ENCODE assay signal across 17 cellular contexts in genomic region chr7:121279060-121279620, GRCh38. TPM values are rescaled to one million over a fixed set of nuclear protein-coding genes. Genes with fewer than 3 reads are reported as not detected.
DNase-seq lines count a peak whose midpoint lies in the region; ATAC-seq and TF ChIP-seq lines count a peak whose summit lies in the region.
"Had no signal": no experiment of that assay in that cellular context is flagged by ENCODE, and none has a peak within 500 bp of the region (broad histone marks: within the 10 kb centered on the region; RNA-seq: fewer than 3 reads in every experiment).

No MANE protein-coding gene starts in this region.

- H3K27me3 ChIP-seq in GM06990 (replicated peaks; ENCODE audit: control insufficient read depth, insufficient read depth, low read length) (no peaks in the 10 kb centered on the region), GM23338 (ENCODE audit: insufficient read depth) (no peaks in the 10 kb centered on the region)

- no peak overlapping the region for H3K4me3 Mint-ChIP-seq in GM23338
- H3K4me3 Mint-ChIP-seq in progenitor cell of endocrine pancreas (ENCODE audit: low read depth): no peak overlapping the region
- H3K4me3 Mint-ChIP-seq: brain had no signal

- H2AFZ ChIP-seq in GM23338: no peak overlapping the region; the same call in 1 of the 2 replicates

- peaks cover 4% of the 10 kb centered on the region for H3K36me3 Mint-ChIP-seq in GM23338 (ENCODE audit: low read depth)
- no peaks in the 10 kb centered on the region for H3K36me3 Mint-ChIP-seq in progenitor cell of endocrine pancreas (ENCODE audit: insufficient read depth)
- H3K36me3 Mint-ChIP-seq: brain had no signal

- H3F3A ChIP-seq in GM23338 (replicated peaks; ENCODE audit: low read depth): no peaks in the 10 kb centered on the region

- H3K27ac ChIP-seq in GM23338 (ENCODE audit: low read depth): no peak overlapping the region
- H3K27ac ChIP-seq: SK-N-MC had no signal

- H3K4me3 ChIP-seq in GM06990 (replicated peaks; ENCODE audit: low read depth, low read length) (no peak overlapping the region; the same call in 1 of the 2 replicates), GM23338 (no peak overlapping the region)
- H3K4me3 ChIP-seq: SK-N-MC had no signal

- DNase-seq in GM06990 (ENCODE audit: extremely low read depth, insufficient read length) (peak; percentile 26), GM23338 (ENCODE audit: low spot score) (no peak), glomerular visceral epithelial cell (ENCODE audit: extremely low spot score) (peak; percentile 56), 8988T (no peak), progenitor cell of endocrine pancreas (ENCODE audit: low spot score, unreplicated experiment) (no peak), NCI-H2107 treated with DMSO at 0.1 percent for 48 hours (lab: John Stamatoyannopoulos, UW; ENCODE audit: unreplicated experiment) (no peak)
- DNase-seq: activated T-cell treated with anti-CD3 and anti-CD28 coated beads, Interleukin-2, amount 50 U/mL, for 1 hour; AML-193; effector memory CD4-positive, alpha-beta T cell; foreskin melanocyte; KG1; midbrain; NK-92 treated with Interleukin-12 subunit alpha and Interleukin-12 subunit beta, amount 100 ng/mL, for 24 hours had no signal

- ATAC-seq in GM23338: no peak
- peak; percentile 17; the same call in 1 of the 3 replicates for ATAC-seq in SK-N-SH treated with all-trans-retinoic acid at 6 μM for 48 hours
- no peak for ATAC-seq in HG03039 (IDR thresholded peaks at IDR 0.05; ENCODE audit: unreplicated experiment)

- peaks cover 18% of the 10 kb centered on the region; the same call in 1 of the 2 replicates for H3K4me1 ChIP-seq in GM23338 (ENCODE audit: insufficient read depth)

- H3K36me3 ChIP-seq in GM06990 (ENCODE audit: control insufficient read depth, insufficient read depth, low read length): no peaks in the 10 kb centered on the region
- H3K36me3 ChIP-seq in GM23338 (ENCODE audit: insufficient read depth): no peaks in the 10 kb centered on the region

- H3K27me3 Mint-ChIP-seq in GM23338 (ENCODE audit: insufficient read depth, low read depth, poor library complexity) (no peaks in the 10 kb centered on the region), progenitor cell of endocrine pancreas (no peaks in the 10 kb centered on the region)
- H3K27me3 Mint-ChIP-seq: brain had no signal

- H3K9me2 ChIP-seq in GM23338 (ENCODE audit: insufficient read depth): peaks cover 14% of the 10 kb centered on the region

- H3K4me1 Mint-ChIP-seq in GM23338 (peaks cover 15% of the 10 kb centered on the region), progenitor cell of endocrine pancreas (ENCODE audit: low read depth) (no peaks in the 10 kb centered on the region)

- no peak overlapping the region for H3K4me2 ChIP-seq in GM23338

- H3K27ac Mint-ChIP-seq in GM23338 (peak overlapping the region; percentile 51), progenitor cell of endocrine pancreas (no peak overlapping the region)
- H3K27ac Mint-ChIP-seq: brain had no signal

- no peaks in the 10 kb centered on the region for H3K79me2 ChIP-seq in GM23338 (replicated peaks; ENCODE audit: insufficient read depth)

- H3K9me3 Mint-ChIP-seq in GM23338 (peaks cover 5% of the 10 kb centered on the region), progenitor cell of endocrine pancreas (ENCODE audit: low read depth) (peaks cover 4% of the 10 kb centered on the region)

- TF ChIP-seq CTCF in GM06990 (IDR thresholded peaks at IDR 0.05; ENCODE audit: insufficient read depth, low read length, poor library complexity, severe bottlenecking) (no peak), GM23338 (conservative IDR thresholded peaks at IDR 0.05; ENCODE audit: low read depth in 2 of 2) (no peak), progenitor cell of endocrine pancreas (IDR thresholded peaks at IDR 0.05; ENCODE audit: unreplicated experiment) (no peak)

- no peaks in the 10 kb centered on the region for H4K20me1 ChIP-seq in GM23338 (replicated peaks; ENCODE audit: insufficient read depth)

TF ChIP-seq in GM23338, 12 proteins besides CTCF, POLR2A, EP300 and RAD21 (continues in another document):
- TF ChIP-seq ETS1 (IDR thresholded peaks at IDR 0.05) (no peak), JUNB (IDR thresholded peaks at IDR 0.05; ENCODE audit: unreplicated experiment) (no peak), EZH2 (IDR thresholded peaks at IDR 0.05; ENCODE audit: low read depth, unreplicated experiment) (no peak), STAT1 (IDR thresholded peaks at IDR 0.05; ENCODE audit: unreplicated experiment) (no peak), NANOG (IDR thresholded peaks at IDR 0.05; ENCODE audit: borderline replicate concordance) (no peak), ZNF331 (CRISPR knock-in tag; IDR thresholded peaks at IDR 0.05; ENCODE audit: low read depth) (no peak), CREB1 (CRISPR knock-in tag; IDR thresholded peaks at IDR 0.05; ENCODE audit: low read depth) (no peak)

TF ChIP-seq in SK-N-SH treated with all-trans-retinoic acid at 6 μM for 48 hours, 23 proteins besides CTCF, POLR2A, EP300 and RAD21 (continues in another document):
- no peak for TF ChIP-seq ZNF70 (CRISPR knock-in tag; IDR thresholded peaks at IDR 0.05)
- no peak for TF ChIP-seq ZNF565 (CRISPR knock-in tag; conservative IDR thresholded peaks at IDR 0.05; ENCODE audit: low read depth)
- TF ChIP-seq ZFP30 (CRISPR knock-in tag; IDR thresholded peaks at IDR 0.05): no peak
- no peak for TF ChIP-seq BACH2 (CRISPR knock-in tag; IDR thresholded peaks at IDR 0.05; ENCODE audit: borderline replicate concordance)
- no peak for TF ChIP-seq CREB5 (CRISPR knock-in tag; IDR thresholded peaks at IDR 0.05; ENCODE audit: low read depth)
- TF ChIP-seq ZNF8 (CRISPR knock-in tag; IDR thresholded peaks at IDR 0.05): no peak
- TF ChIP-seq GLIS3 (CRISPR knock-in tag; IDR thresholded peaks at IDR 0.05): no peak
- TF ChIP-seq OSR1 (CRISPR knock-in tag; IDR thresholded peaks at IDR 0.05): no peak
- TF ChIP-seq ARNTL (CRISPR knock-in tag; IDR thresholded peaks at IDR 0.05; ENCODE audit: borderline replicate concordance, low read depth): no peak
- no peak for TF ChIP-seq TOX (CRISPR knock-in tag; IDR thresholded peaks at IDR 0.05; ENCODE audit: borderline replicate concordance)
- TF ChIP-seq ISL1 (CRISPR knock-in tag; IDR thresholded peaks at IDR 0.05): no peak
- no peak for TF ChIP-seq TCF4 (CRISPR knock-in tag; IDR thresholded peaks at IDR 0.05; ENCODE audit: borderline replicate concordance)
- no peak for TF ChIP-seq POU6F1 (CRISPR knock-in tag; IDR thresholded peaks at IDR 0.05; ENCODE audit: borderline replicate concordance, low read depth)
- TF ChIP-seq ESRRG (CRISPR knock-in tag; IDR thresholded peaks at IDR 0.05): no peak
- TF ChIP-seq TSHZ2 (CRISPR knock-in tag; IDR thresholded peaks at IDR 0.05): no peak
- TF ChIP-seq SNAI2 (CRISPR knock-in tag; IDR thresholded peaks at IDR 0.05): no peak

RNA-seq across cellular contexts. Expression of gene WNT16, which starts 49.7 kb away (rescaled TPM):
- 0.73 and 1.5 TPM in 2 replicates for total RNA-seq in GM23338 (2014; rRNA removed; shearing (Covaris generic))
- polyA plus RNA-seq in GM23338 (2016; fragmentation: Nextera tagmentation; extraction: Ambion mirVana): 0.45 and 0.50 TPM in 2 replicates
- total RNA-seq in progenitor cell of endocrine pancreas: not detected in 2 replicates

Comparison
In these comparisons a context has a peak if more than half of its experiments do, and no peak if none do; other contexts are left out.
1. DNase-seq: peak in GM06990 (single experiment) and glomerular visceral epithelial cell (single experiment); none in GM23338 (single experiment), 8988T (single experiment), progenitor cell of endocrine pancreas (single experiment) and NCI-H2107 treated with DMSO at 0.1 percent for 48 hours (single experiment).